Comparison of ENCODE assay signal across 8 cellular contexts in the genomic region with DNA sequence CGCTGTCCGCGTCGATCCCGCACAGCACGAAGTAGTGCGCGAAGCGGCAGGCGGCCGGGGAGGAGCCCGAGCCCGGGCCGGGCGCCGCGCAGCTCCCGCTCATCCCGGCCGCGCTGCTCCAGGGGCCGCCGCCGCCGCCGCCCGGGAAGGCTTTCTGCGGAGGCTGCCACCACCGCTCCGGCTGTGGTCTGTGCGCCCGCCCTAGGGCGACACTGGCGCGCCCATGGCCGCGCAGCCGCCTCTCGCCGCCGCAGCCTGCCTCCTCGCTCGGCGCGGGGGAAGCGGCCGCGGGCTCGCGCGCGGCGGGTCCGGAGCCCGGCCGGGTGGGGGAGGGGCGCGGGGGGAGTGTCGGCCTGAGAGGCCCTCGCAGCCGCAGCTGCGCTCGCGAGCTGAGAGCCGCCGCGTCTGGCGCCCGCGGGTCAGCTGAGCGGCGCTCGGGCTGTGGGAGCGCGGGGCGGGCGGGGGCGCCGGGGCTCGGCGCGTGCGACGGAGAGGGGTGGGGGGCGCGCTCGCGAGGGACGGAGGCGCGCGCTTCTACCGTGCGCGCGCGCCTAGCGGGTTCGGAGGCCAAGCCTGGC. TPM values are rescaled to one million over a fixed set of nuclear protein-coding genes. Genes with fewer than 3 reads are reported as not detected.
DNase-seq lines count a peak whose midpoint lies in the region; ATAC-seq, FAIRE-seq and TF ChIP-seq lines count a peak whose summit lies in the region.

Gene DENND5B, minus strand, starts transcription at position 407 of the 578 bp plus-strand sequence. Its CDS starts 304 bp downstream, at position 103.

- H3K27ac Mint-ChIP-seq in activated CD4-positive, alpha-beta T cell treated with anti-CD3 and anti-CD28 coated beads, Interleukin-2, amount 10 ng/mL, durations not matched to agents 7 days and 5 days, result peak within 1 kb of the TSS; percentile 38

- H3K36me3 Mint-ChIP-seq in activated CD4-positive, alpha-beta T cell treated with anti-CD3 and anti-CD28 coated beads, Interleukin-2, amount 10 ng/mL, durations not matched to agents 7 days and 5 days (ENCODE audit: low read depth), result peaks cover 4% of the 10 kb centered on the region

- peaks cover 10% of the 10 kb centered on the region for H3K4me1 Mint-ChIP-seq in activated CD4-positive, alpha-beta T cell treated with anti-CD3 and anti-CD28 coated beads, Interleukin-2, amount 10 ng/mL, durations not matched to agents 7 days and 5 days

- CTCF ChIA-PET in activated CD4-positive, alpha-beta T cell treated with anti-CD3 and anti-CD28 coated beads, Interleukin-2, amount 10 ng/mL, durations not matched to agents 7 days and 5 days (lab: Charles Lee), result interaction anchor here (0.8 kb wide), 1 partner anchor 8 kb away, joined by 3 read pairs; no protein-coding TSS in a partner anchor

- peak; percentile 79 for DNase-seq in 8988T
- DNase-seq in GM12891 (ENCODE audit: insufficient read length, low spot score), result peak; percentile 69
- DNase-seq in NCI-H1105 treated with DMSO at 0.1 percent for 48 hours (lab: John Stamatoyannopoulos, UW), result peak; percentile 64
- peak; percentile 11 for DNase-seq in activated CD4-positive, alpha-beta T cell treated with anti-CD3 and anti-CD28 coated beads, Interleukin-2, amount 10 ng/mL, durations not matched to agents 7 days and 5 days
- DNase-seq in epithelial cell of prostate (ENCODE audit: low read depth, low spot score), result no peak
- DNase-seq in mesenteric fat pad (ENCODE audit: low spot score), result peak; percentile 91
- DNase-seq in stromal cell of bone marrow (ENCODE audit: low read depth), result peak; percentile 42

- no peak for TF ChIP-seq POLR2A in GM12891 (IDR thresholded peaks at IDR 0.05; ENCODE audit: low read depth, low read length)

- ATAC-seq in HG02642 (IDR thresholded peaks at IDR 0.05; ENCODE audit: poor library complexity, unreplicated experiment), result peak; percentile 65

- peaks cover 59% of the 10 kb centered on the region for H3K27me3 Mint-ChIP-seq in activated CD4-positive, alpha-beta T cell treated with anti-CD3 and anti-CD28 coated beads, Interleukin-2, amount 10 ng/mL, durations not matched to agents 7 days and 5 days

- H3K9me3 Mint-ChIP-seq in activated CD4-positive, alpha-beta T cell treated with anti-CD3 and anti-CD28 coated beads, Interleukin-2, amount 10 ng/mL, durations not matched to agents 7 days and 5 days, result no peaks in the 10 kb centered on the region

- peak; percentile 86 for FAIRE-seq in GM12891 (lab: Jason Lieb, UNC)

- peak within 1 kb of the TSS; percentile 33 for H3K27ac ChIP-seq in epithelial cell of prostate

- peak within 1 kb of the TSS; percentile 78 for H3K4me3 Mint-ChIP-seq in activated CD4-positive, alpha-beta T cell treated with anti-CD3 and anti-CD28 coated beads, Interleukin-2, amount 10 ng/mL, durations not matched to agents 7 days and 5 days

- POLR2A ChIA-PET in activated CD4-positive, alpha-beta T cell treated with anti-CD3 and anti-CD28 coated beads, Interleukin-2, amount 10 ng/mL, durations not matched to agents 7 days and 5 days (lab: Charles Lee), result no interaction called here

TF ChIP-seq in GM12891, 5 proteins besides CTCF, POLR2A, EP300 and RAD21:
- no peak for TF ChIP-seq PAX5 (IDR thresholded peaks at IDR 0.05; ENCODE audit: insufficient read depth, low read length, severe bottlenecking)
- TF ChIP-seq POU2F2 (IDR thresholded peaks at IDR 0.05; ENCODE audit: low read depth, low read length), result no peak
- no peak for TF ChIP-seq POLR2AphosphoS5 (IDR thresholded peaks at IDR 0.05; ENCODE audit: low read depth, low read length)
- no peak for TF ChIP-seq SPI1 (IDR thresholded peaks at IDR 0.05; ENCODE audit: low read depth, low read length)
- no peak for TF ChIP-seq TAF1 (IDR thresholded peaks at IDR 0.05; ENCODE audit: low read depth, low read length)

RNA-seq across cellular contexts. Expression of gene DENND5B, which starts in this region (rescaled TPM):
- polyA plus RNA-seq in GM12891 (2012; ENCODE audit: low read depth, missing spikeins), result 4.0 TPM
- total RNA-seq in activated CD4-positive, alpha-beta T cell treated with anti-CD3 and anti-CD28 coated beads, Interleukin-2, amount 10 ng/mL, durations not matched to agents 7 days and 5 days, result under 1 TPM; 0.15 to 0.20 TPM
- total RNA-seq in mesenteric fat pad, result 15.4 TPM

Comparison
In these comparisons a context has a peak if more than half of its experiments do, and no peak if none do; other contexts are left out.
1. RNA of gene DENND5B (total RNA-seq): 15.4 TPM in mesenteric fat pad (single experiment); 0.15 to 0.20 TPM in activated CD4-positive, alpha-beta T cell treated with anti-CD3 and anti-CD28 coated beads, Interleukin-2, amount 10 ng/mL, durations not matched to agents 7 days and 5 days; every median in the first group is over 10 times any median in the second.
2. Peak in DNase-seq in activated CD4-positive, alpha-beta T cell treated with anti-CD3 and anti-CD28 coated beads, Interleukin-2, amount 10 ng/mL, durations not matched to agents 7 days and 5 days; RNA of the gene not detected or under 1 TPM.